ENCODE assay signal across 21 cellular contexts in the genomic region with DNA sequence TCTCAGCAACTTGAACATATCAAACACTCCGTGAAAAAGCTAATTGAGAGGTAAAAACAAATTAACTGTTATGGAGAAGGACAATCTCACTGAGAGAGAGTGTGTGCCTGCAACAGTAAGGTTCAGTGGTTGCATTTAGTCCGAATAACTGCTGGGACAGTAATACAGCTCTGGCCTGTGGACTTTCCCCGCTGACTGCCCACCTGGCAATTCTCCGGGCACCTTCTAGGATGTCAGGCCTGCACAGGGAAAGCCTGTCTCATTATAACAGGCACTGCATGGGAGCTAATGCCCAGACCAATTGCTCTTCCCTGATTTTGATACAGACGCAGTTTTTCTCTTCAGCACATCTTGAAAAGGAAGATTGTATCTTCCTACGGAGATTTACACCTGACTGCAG.
"Had no signal": no experiment of that assay in that cellular context is flagged by ENCODE, and none has a peak within 500 bp of the region (broad histone marks: within the 10 kb centered on the region; RNA-seq: fewer than 3 reads in every experiment).

No MANE protein-coding gene starts in this region.

- H3K36me3 ChIP-seq: colonic mucosa, esophagus muscularis mucosa, gastroesophageal sphincter, heart left ventricle, left lung, lower lobe of right lung had no signal

- FAIRE-seq: endothelial cell of umbilical vein, frontal cortex had no signal

- H3K4me3 ChIP-seq: colonic mucosa, esophagus muscularis mucosa, gastroesophageal sphincter, heart left ventricle, hepatocyte, left lung, lower lobe of right lung, mucosa of descending colon had no signal

- H3K4me1 ChIP-seq: colonic mucosa, esophagus muscularis mucosa, foreskin keratinocyte, gastroesophageal sphincter, heart left ventricle, left lung, lower lobe of right lung had no signal

- ATAC-seq: effector memory CD8-positive, alpha-beta T cell; foreskin keratinocyte; gastroesophageal sphincter; heart left ventricle; left cardiac atrium; left lung; left ventricle myocardium superior; lower lobe of right lung; mucosa of descending colon had no signal

- DNase-seq: colonic mucosa; cortex of kidney; effector CD8-positive, alpha-beta T cell; effector memory CD8-positive, alpha-beta T cell; foreskin keratinocyte; heart left ventricle; hypothalamus; immature natural killer cell; islet precursor cell; left cardiac atrium; left ventricle myocardium superior; lower lobe of right lung; mesenchymal stem cell; mucosa of descending colon; naive B cell had no signal

- H3K9me3 ChIP-seq: colonic mucosa, esophagus muscularis mucosa, gastroesophageal sphincter, heart left ventricle, left lung, lower lobe of right lung, mucosa of descending colon had no signal

- H3K27ac ChIP-seq: colonic mucosa, esophagus muscularis mucosa, foreskin keratinocyte, gastroesophageal sphincter, heart left ventricle, hepatocyte, left lung, lower lobe of right lung had no signal
